In genomic region chr19:11260996-11261395, GRCh38 we compare ENCODE assay signal across 1 cellular context.
TF ChIP-seq lines count a peak whose summit lies in the region.

No MANE protein-coding gene starts in this region.

TF ChIP-seq in endothelial cell of umbilical vein, 7 proteins besides CTCF, POLR2A, EP300 and RAD21 (continued from another document):
- TF ChIP-seq FOS (IDR thresholded peaks at IDR 0.05; ENCODE audit: borderline replicate concordance, insufficient read depth, low read length) (no peak), MAX (IDR thresholded peaks at IDR 0.05; ENCODE audit: insufficient read depth, insufficient read length) (no peak), EZH2 (IDR thresholded peaks at IDR 0.05; ENCODE audit: borderline replicate concordance, low read depth, low read length, severe bottlenecking) (no peak), JUN (IDR thresholded peaks at IDR 0.05; ENCODE audit: borderline replicate concordance, insufficient read depth, insufficient read length, low read depth) (no peak), MYC (IDR thresholded peaks at IDR 0.05; ENCODE audit: low read depth, low read length) (no peak), POLR2AphosphoS5 (IDR thresholded peaks at IDR 0.05; ENCODE audit: insufficient read depth, low read depth, low read length) (no peak)
